ENCODE assay signal across 23 cellular contexts in genomic region chr3:40642812-40643211, GRCh38.
"Had no signal": no experiment of that assay in that cellular context is flagged by ENCODE, and none has a peak within 500 bp of the region (broad histone marks: within the 10 kb centered on the region; RNA-seq: fewer than 3 reads in every experiment).

No MANE protein-coding gene starts in this region.

- H3K9me3 Mint-ChIP-seq: natural killer cell treated with Interleukin-12 subunit alpha and Interleukin-12 subunit beta and Interleukin-15 and Interleukin-18, amount 100 ng/mL, for 72 hours had no signal

- H2AFZ ChIP-seq: hepatocyte, parathyroid adenoma had no signal

- H3K4me2 ChIP-seq: hepatocyte had no signal

- H3K36me3 Mint-ChIP-seq: natural killer cell treated with Interleukin-12 subunit alpha and Interleukin-12 subunit beta and Interleukin-15 and Interleukin-18, amount 100 ng/mL, for 72 hours had no signal

- H3K36me3 ChIP-seq: colonic mucosa, esophagus muscularis mucosa, gastroesophageal sphincter, heart left ventricle, left lung, right lobe of liver, stomach, thyroid gland had no signal

- H3K27me3 ChIP-seq: colonic mucosa, esophagus muscularis mucosa, foreskin keratinocyte, gastroesophageal sphincter, heart left ventricle, hepatocyte, left lung, right lobe of liver, stomach, thyroid gland had no signal

- DNase-seq: colonic mucosa; effector CD8-positive, alpha-beta T cell; foreskin keratinocyte; heart left ventricle; left cardiac atrium; left lung; right lobe of liver; small intestine; stimulated activated CD4-positive, alpha-beta T cell treated with anti-CD3 and anti-CD28 coated beads, Interleukin-1b, Interleukin-23, amount 100 ng/mL, for 48 hours; stimulated activated CD4-positive, alpha-beta T cell treated with anti-CD3 and anti-CD28 coated beads, Interleukin-4, amount 100 ng/mL, for 1 hour; stimulated activated CD8-positive, alpha-beta memory T cell treated with anti-CD3 and anti-CD28 coated beads, Interleukin-4, amount 100 ng/mL, for 48 hours; stimulated activated naive CD4-positive, alpha-beta T cell; stomach; thyroid gland; trophoblast cell had no signal

- H3K79me2 ChIP-seq: hepatocyte, parathyroid adenoma had no signal

- H3K27ac ChIP-seq: colonic mucosa, esophagus muscularis mucosa, foreskin keratinocyte, gastroesophageal sphincter, heart left ventricle, hepatocyte, left lung, parathyroid adenoma, right lobe of liver, stomach, thyroid gland had no signal

- H3K4me3 Mint-ChIP-seq: dendritic cell treated with granulocyte-macrophage colony-stimulating factor and Interleukin-4, amounts not matched to agents 40 ng/mL and 50 ng/mL, for 4 days; natural killer cell treated with Interleukin-12 subunit alpha and Interleukin-12 subunit beta and Interleukin-15 and Interleukin-18, amount 100 ng/mL, for 72 hours; neural crest cell had no signal

- H3K9ac ChIP-seq: parathyroid adenoma had no signal

- H3K4me3 ChIP-seq: colonic mucosa, esophagus muscularis mucosa, gastroesophageal sphincter, heart left ventricle, hepatocyte, left lung, right lobe of liver, stomach, thyroid gland had no signal

- H3K27me3 Mint-ChIP-seq: dendritic cell treated with granulocyte-macrophage colony-stimulating factor and Interleukin-4, amounts not matched to agents 40 ng/mL and 50 ng/mL, for 4 days had no signal

- H3K4me1 ChIP-seq: colonic mucosa, esophagus muscularis mucosa, foreskin keratinocyte, gastroesophageal sphincter, heart left ventricle, left lung, parathyroid adenoma, right lobe of liver, stomach, thyroid gland had no signal

- H3K9me3 ChIP-seq: colonic mucosa, esophagus muscularis mucosa, gastroesophageal sphincter, heart left ventricle, left lung, right lobe of liver, stomach, thyroid gland had no signal

- H3K27ac Mint-ChIP-seq: dendritic cell treated with granulocyte-macrophage colony-stimulating factor and Interleukin-4, amounts not matched to agents 40 ng/mL and 50 ng/mL, for 4 days; natural killer cell treated with Interleukin-12 subunit alpha and Interleukin-12 subunit beta and Interleukin-15 and Interleukin-18, amount 100 ng/mL, for 72 hours; progenitor cell of endocrine pancreas had no signal

- H3K4me1 Mint-ChIP-seq: neural crest cell had no signal

- ATAC-seq: foreskin keratinocyte; gastroesophageal sphincter; heart left ventricle; left cardiac atrium; left lung; natural killer cell treated with Interleukin-12 subunit alpha and Interleukin-12 subunit beta and Interleukin-15 and Interleukin-18, amount 100 ng/mL, for 72 hours; right lobe of liver had no signal
